Comparison of ENCODE assay signal across 1 cellular context in genomic region chr18:59699061-59699460, GRCh38.
TF ChIP-seq lines count a peak whose summit lies in the region.

No MANE protein-coding gene starts in this region.

TF ChIP-seq in SK-N-SH treated with all-trans-retinoic acid at 6 μM for 48 hours, 23 proteins besides CTCF, POLR2A, EP300 and RAD21 (continued from another document):
- TF ChIP-seq, protein P1, sequence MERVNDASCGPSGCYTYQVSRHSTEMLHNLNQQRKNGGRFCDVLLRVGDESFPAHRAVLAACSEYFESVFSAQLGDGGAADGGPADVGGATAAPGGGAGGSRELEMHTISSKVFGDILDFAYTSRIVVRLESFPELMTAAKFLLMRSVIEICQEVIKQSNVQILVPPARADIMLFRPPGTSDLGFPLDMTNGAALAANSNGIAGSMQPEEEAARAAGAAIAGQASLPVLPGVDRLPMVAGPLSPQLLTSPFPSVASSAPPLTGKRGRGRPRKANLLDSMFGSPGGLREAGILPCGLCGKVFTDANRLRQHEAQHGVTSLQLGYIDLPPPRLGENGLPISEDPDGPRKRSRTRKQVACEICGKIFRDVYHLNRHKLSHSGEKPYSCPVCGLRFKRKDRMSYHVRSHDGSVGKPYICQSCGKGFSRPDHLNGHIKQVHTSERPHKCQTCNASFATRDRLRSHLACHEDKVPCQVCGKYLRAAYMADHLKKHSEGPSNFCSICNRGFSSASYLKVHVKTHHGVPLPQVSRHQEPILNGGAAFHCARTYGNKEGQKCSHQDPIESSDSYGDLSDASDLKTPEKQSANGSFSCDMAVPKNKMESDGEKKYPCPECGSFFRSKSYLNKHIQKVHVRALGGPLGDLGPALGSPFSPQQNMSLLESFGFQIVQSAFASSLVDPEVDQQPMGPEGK (CRISPR knock-in tag; IDR thresholded peaks at IDR 0.05; ENCODE audit: borderline replicate concordance): no peak
- TF ChIP-seq ZC3H10 (CRISPR knock-in tag; IDR thresholded peaks at IDR 0.05): no peak
- TF ChIP-seq ARNTL (CRISPR knock-in tag; IDR thresholded peaks at IDR 0.05; ENCODE audit: borderline replicate concordance, low read depth): no peak
- TF ChIP-seq TSHZ2 (CRISPR knock-in tag; IDR thresholded peaks at IDR 0.05): no peak
- TF ChIP-seq, protein P2, sequence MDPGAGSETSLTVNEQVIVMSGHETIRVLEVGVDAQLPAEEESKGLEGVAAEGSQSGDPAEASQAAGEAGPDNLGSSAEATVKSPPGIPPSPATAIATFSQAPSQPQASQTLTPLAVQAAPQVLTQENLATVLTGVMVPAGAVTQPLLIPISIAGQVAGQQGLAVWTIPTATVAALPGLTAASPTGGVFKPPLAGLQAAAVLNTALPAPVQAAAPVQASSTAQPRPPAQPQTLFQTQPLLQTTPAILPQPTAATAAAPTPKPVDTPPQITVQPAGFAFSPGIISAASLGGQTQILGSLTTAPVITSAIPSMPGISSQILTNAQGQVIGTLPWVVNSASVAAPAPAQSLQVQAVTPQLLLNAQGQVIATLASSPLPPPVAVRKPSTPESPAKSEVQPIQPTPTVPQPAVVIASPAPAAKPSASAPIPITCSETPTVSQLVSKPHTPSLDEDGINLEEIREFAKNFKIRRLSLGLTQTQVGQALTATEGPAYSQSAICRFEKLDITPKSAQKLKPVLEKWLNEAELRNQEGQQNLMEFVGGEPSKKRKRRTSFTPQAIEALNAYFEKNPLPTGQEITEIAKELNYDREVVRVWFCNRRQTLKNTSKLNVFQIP (CRISPR knock-in tag; IDR thresholded peaks at IDR 0.05; ENCODE audit: borderline replicate concordance, low read depth): no peak
TF ChIP-seq in SK-N-SH treated with all-trans-retinoic acid at 6 μM for 48 hours: peak in this region for 0.
